1 cellular context compared by ENCODE assay signal in genomic region chr19:47112664-47113445, GRCh38.
TF ChIP-seq lines count a peak whose summit lies in the region.

No MANE protein-coding gene starts in this region.

TF ChIP-seq in HepG2, 621 proteins besides CTCF, POLR2A, EP300 and RAD21 (continued from another document and continues in another):
- TF ChIP-seq SP5 (CRISPR knock-in tag; IDR thresholded peaks at IDR 0.05; ENCODE audit: borderline replicate concordance, low read depth) (peak; percentile 73; the same call in 1 of the 2 replicates), ZNF549 (CRISPR knock-in tag; IDR thresholded peaks at IDR 0.05) (no peak), KAT7 (CRISPR knock-in tag; IDR thresholded peaks at IDR 0.05; ENCODE audit: borderline replicate concordance) (no peak), ZNF24 (IDR thresholded peaks at IDR 0.05) (no peak), GMEB1 (CRISPR knock-in tag; IDR thresholded peaks at IDR 0.05; ENCODE audit: borderline replicate concordance) (peak; percentile 17; the same call in 1 of the 2 replicates), ZNF33B (CRISPR knock-in tag; IDR thresholded peaks at IDR 0.05) (no peak), ZNF678 (CRISPR knock-in tag; IDR thresholded peaks at IDR 0.05) (peak; percentile 13; the same call in 1 of the 2 replicates), GABPA (IDR thresholded peaks at IDR 0.05; ENCODE audit: low read depth, low read length) (no peak), GABPA (CRISPR knock-in tag; IDR thresholded peaks at IDR 0.05; ENCODE audit: low read depth) (no peak; the same call in 1 of the 2 replicates), MXI1 (IDR thresholded peaks at IDR 0.05; ENCODE audit: borderline replicate concordance, low read depth, low read length) (peak; percentile 41; the same call in 1 of the 3 replicates), ZNF660 (CRISPR knock-in tag; IDR thresholded peaks at IDR 0.05; ENCODE audit: borderline replicate concordance, low read depth) (no peak), KLF16 (CRISPR knock-in tag; IDR thresholded peaks at IDR 0.05) (peak in 1 of 2 experiments; percentile 57; a peak in 1 of 4 replicates), ZNF558 (CRISPR knock-in tag; IDR thresholded peaks at IDR 0.05; ENCODE audit: borderline replicate concordance) (peak; percentile 83; the same call in 1 of the 2 replicates), FOXO1 (CRISPR knock-in tag; IDR thresholded peaks at IDR 0.05) (no peak), MIXL1 (CRISPR knock-in tag; IDR thresholded peaks at IDR 0.05) (peak; percentile 77), FOSL2 (CRISPR knock-in tag; IDR thresholded peaks at IDR 0.05) (no peak), TOE1 (CRISPR knock-in tag; IDR thresholded peaks at IDR 0.05) (no peak), SRSF4 (IDR thresholded peaks at IDR 0.05; ENCODE audit: low read depth, low read length, poor library complexity, severe bottlenecking) (no peak), TSC22D2 (CRISPR knock-in tag; IDR thresholded peaks at IDR 0.05; ENCODE audit: borderline replicate concordance) (0 out of 2 replicates have a peak, but pooled peaks have one; percentile 73), PHF21A (CRISPR knock-in tag; IDR thresholded peaks at IDR 0.05) (no peak; the same call in 1 of the 2 replicates), ZFP36L1 (CRISPR knock-in tag; IDR thresholded peaks at IDR 0.05) (0 out of 2 replicates have a peak, but pooled peaks have one; percentile 58), RXRA (CRISPR knock-in tag; IDR thresholded peaks at IDR 0.05) (peak; percentile 9; the same call in 1 of the 2 replicates), ZNF709 (CRISPR knock-in tag; IDR thresholded peaks at IDR 0.05) (peak; percentile 55; the same call in 1 of the 2 replicates), KLF15 (CRISPR knock-in tag; IDR thresholded peaks at IDR 0.05; ENCODE audit: borderline replicate concordance) (peak; percentile 12; the same call in 1 of the 2 replicates), MIER2 (CRISPR knock-in tag; IDR thresholded peaks at IDR 0.05) (peak; percentile 36; the same call in 1 of the 2 replicates), GABPB1 (CRISPR knock-in tag; IDR thresholded peaks at IDR 0.05) (peak; percentile 55), CENPT (CRISPR knock-in tag; IDR thresholded peaks at IDR 0.05; ENCODE audit: low read depth) (no peak; the same call in 1 of the 2 replicates), ZNF180 (CRISPR knock-in tag; IDR thresholded peaks at IDR 0.05; ENCODE audit: borderline replicate concordance, low read depth) (no peak), SP140L (CRISPR knock-in tag; IDR thresholded peaks at IDR 0.05; ENCODE audit: borderline replicate concordance) (no peak), SRF (IDR thresholded peaks at IDR 0.05; ENCODE audit: low read depth, low read length) (peak; percentile 37; the same call in 1 of the 2 replicates), CCDC6 (CRISPR knock-in tag; IDR thresholded peaks at IDR 0.05) (no peak), ESRRA (CRISPR knock-in tag; IDR thresholded peaks at IDR 0.05; ENCODE audit: low read depth) (no peak), CEBPG (CRISPR knock-in tag; IDR thresholded peaks at IDR 0.05) (no peak), KMT2A (CRISPR knock-in tag; IDR thresholded peaks at IDR 0.05) (peak; percentile 71), MBNL3 (CRISPR knock-in tag; conservative IDR thresholded peaks at IDR 0.05) (no peak), MXD3 (CRISPR knock-in tag; IDR thresholded peaks at IDR 0.05) (no peak), SMARCC2 (IDR thresholded peaks at IDR 0.05) (no peak), ELF3 (CRISPR knock-in tag; IDR thresholded peaks at IDR 0.05) (peak; percentile 92), ZNF570 (CRISPR knock-in tag; IDR thresholded peaks at IDR 0.05; ENCODE audit: borderline replicate concordance) (no peak), SUZ12 (IDR thresholded peaks at IDR 0.05; ENCODE audit: low read depth, low read length) (no peak), ZMYM2 (CRISPR knock-in tag; IDR thresholded peaks at IDR 0.05) (peak; percentile 59; the same call in 1 of the 2 replicates), ZNF343 (CRISPR knock-in tag; IDR thresholded peaks at IDR 0.05) (no peak), HINFP (CRISPR knock-in tag; IDR thresholded peaks at IDR 0.05; ENCODE audit: low read depth) (no peak), PPARG (CRISPR knock-in tag; conservative IDR thresholded peaks at IDR 0.05) (no peak), ZNF34 (CRISPR knock-in tag; IDR thresholded peaks at IDR 0.05; ENCODE audit: borderline replicate concordance) (no peak), NR2C2 (CRISPR knock-in tag; IDR thresholded peaks at IDR 0.05; ENCODE audit: borderline replicate concordance) (no peak), TP53 (CRISPR knock-in tag; conservative IDR thresholded peaks at IDR 0.05) (no peak), ATAD3A (CRISPR knock-in tag; IDR thresholded peaks at IDR 0.05) (no peak), ATF7-NPFF (CRISPR knock-in tag; IDR thresholded peaks at IDR 0.05; ENCODE audit: low read depth) (no peak; the same call in none of the 2 replicates), MYPOP (CRISPR knock-in tag; IDR thresholded peaks at IDR 0.05) (no peak), ATF7 (IDR thresholded peaks at IDR 0.05) (no peak), ATF7 (CRISPR knock-in tag; IDR thresholded peaks at IDR 0.05) (no peak), ZNF772 (CRISPR knock-in tag; IDR thresholded peaks at IDR 0.05) (no peak; the same call in 1 of the 2 replicates), FOXC1 (CRISPR knock-in tag; IDR thresholded peaks at IDR 0.05; ENCODE audit: borderline replicate concordance) (no peak)
- TF ChIP-seq, protein P1, sequence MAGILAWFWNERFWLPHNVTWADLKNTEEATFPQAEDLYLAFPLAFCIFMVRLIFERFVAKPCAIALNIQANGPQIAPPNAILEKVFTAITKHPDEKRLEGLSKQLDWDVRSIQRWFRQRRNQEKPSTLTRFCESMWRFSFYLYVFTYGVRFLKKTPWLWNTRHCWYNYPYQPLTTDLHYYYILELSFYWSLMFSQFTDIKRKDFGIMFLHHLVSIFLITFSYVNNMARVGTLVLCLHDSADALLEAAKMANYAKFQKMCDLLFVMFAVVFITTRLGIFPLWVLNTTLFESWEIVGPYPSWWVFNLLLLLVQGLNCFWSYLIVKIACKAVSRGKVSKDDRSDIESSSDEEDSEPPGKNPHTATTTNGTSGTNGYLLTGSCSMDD (CRISPR knock-in tag; IDR thresholded peaks at IDR 0.05): no peak
- TF ChIP-seq, protein P2, sequence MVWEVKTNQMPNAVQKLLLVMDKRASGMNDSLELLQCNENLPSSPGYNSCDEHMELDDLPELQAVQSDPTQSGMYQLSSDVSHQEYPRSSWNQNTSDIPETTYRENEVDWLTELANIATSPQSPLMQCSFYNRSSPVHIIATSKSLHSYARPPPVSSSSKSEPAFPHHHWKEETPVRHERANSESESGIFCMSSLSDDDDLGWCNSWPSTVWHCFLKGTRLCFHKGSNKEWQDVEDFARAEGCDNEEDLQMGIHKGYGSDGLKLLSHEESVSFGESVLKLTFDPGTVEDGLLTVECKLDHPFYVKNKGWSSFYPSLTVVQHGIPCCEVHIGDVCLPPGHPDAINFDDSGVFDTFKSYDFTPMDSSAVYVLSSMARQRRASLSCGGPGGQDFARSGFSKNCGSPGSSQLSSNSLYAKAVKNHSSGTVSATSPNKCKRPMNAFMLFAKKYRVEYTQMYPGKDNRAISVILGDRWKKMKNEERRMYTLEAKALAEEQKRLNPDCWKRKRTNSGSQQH (CRISPR knock-in tag; IDR thresholded peaks at IDR 0.05; ENCODE audit: low read depth): no peak
- TF ChIP-seq, protein P3, sequence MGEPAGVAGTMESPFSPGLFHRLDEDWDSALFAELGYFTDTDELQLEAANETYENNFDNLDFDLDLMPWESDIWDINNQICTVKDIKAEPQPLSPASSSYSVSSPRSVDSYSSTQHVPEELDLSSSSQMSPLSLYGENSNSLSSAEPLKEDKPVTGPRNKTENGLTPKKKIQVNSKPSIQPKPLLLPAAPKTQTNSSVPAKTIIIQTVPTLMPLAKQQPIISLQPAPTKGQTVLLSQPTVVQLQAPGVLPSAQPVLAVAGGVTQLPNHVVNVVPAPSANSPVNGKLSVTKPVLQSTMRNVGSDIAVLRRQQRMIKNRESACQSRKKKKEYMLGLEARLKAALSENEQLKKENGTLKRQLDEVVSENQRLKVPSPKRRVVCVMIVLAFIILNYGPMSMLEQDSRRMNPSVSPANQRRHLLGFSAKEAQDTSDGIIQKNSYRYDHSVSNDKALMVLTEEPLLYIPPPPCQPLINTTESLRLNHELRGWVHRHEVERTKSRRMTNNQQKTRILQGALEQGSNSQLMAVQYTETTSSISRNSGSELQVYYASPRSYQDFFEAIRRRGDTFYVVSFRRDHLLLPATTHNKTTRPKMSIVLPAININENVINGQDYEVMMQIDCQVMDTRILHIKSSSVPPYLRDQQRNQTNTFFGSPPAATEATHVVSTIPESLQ (CRISPR knock-in tag; conservative IDR thresholded peaks at IDR 0.05): no peak
- TF ChIP-seq, protein P4, sequence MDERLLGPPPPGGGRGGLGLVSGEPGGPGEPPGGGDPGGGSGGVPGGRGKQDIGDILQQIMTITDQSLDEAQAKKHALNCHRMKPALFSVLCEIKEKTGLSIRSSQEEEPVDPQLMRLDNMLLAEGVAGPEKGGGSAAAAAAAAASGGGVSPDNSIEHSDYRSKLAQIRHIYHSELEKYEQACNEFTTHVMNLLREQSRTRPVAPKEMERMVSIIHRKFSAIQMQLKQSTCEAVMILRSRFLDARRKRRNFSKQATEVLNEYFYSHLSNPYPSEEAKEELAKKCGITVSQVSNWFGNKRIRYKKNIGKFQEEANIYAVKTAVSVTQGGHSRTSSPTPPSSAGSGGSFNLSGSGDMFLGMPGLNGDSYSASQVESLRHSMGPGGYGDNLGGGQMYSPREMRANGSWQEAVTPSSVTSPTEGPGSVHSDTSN (CRISPR knock-in tag; IDR thresholded peaks at IDR 0.05): no peak
- TF ChIP-seq, protein P5, sequence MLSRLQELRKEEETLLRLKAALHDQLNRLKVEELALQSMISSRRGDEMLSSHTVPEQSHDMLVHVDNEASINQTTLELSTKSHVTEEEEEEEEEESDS (CRISPR knock-in tag; IDR thresholded peaks at IDR 0.05; ENCODE audit: borderline replicate concordance): no peak
- TF ChIP-seq, protein P6, sequence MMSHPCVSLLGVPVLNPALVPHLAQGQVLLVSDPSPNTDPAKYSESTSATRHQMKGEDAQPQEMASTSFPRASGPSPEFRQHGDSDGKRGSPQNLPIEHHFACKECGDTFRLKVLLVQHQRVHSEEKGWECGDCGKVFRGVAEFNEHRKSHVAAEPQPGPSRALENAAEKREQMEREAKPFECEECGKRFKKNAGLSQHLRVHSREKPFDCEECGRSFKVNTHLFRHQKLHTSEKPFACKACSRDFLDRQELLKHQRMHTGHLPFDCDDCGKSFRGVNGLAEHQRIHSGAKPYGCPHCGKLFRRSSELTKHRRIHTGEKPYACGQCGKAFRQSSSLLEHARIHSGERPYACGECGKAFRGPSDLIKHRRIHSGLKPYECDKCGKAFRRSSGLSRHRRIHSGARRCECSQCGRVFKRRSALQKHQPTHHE (CRISPR knock-in tag; IDR thresholded peaks at IDR 0.05; ENCODE audit: borderline replicate concordance): peak; percentile 42; the same call in 1 of the 2 replicates
- TF ChIP-seq, protein P7, sequence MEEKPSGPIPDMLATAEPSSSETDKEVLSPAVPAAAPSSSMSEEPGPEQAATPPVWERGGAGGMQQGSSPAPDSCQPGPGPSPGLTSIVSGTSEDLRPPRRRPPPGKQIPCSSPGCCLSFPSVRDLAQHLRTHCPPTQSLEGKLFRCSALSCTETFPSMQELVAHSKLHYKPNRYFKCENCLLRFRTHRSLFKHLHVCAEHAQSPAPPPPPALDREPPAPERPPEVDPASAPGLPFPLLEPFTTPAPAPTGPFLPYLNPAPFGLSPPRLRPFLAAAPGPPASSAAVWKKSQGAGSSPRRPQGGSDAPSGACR (CRISPR knock-in tag; IDR thresholded peaks at IDR 0.05): no peak
